ENCODE assay signal across 1 cellular context in genomic region chr5:109485030-109485429, GRCh38.
TF ChIP-seq lines count a peak whose summit lies in the region.

No MANE protein-coding gene starts in this region.

TF ChIP-seq in HepG2, 621 proteins besides CTCF, POLR2A, EP300 and RAD21 (continued from another document and continues in another):
- TF ChIP-seq, protein P1, sequence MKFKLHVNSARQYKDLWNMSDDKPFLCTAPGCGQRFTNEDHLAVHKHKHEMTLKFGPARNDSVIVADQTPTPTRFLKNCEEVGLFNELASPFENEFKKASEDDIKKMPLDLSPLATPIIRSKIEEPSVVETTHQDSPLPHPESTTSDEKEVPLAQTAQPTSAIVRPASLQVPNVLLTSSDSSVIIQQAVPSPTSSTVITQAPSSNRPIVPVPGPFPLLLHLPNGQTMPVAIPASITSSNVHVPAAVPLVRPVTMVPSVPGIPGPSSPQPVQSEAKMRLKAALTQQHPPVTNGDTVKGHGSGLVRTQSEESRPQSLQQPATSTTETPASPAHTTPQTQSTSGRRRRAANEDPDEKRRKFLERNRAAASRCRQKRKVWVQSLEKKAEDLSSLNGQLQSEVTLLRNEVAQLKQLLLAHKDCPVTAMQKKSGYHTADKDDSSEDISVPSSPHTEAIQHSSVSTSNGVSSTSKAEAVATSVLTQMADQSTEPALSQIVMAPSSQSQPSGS (CRISPR knock-in tag; IDR thresholded peaks at IDR 0.05) = peak; percentile 42; the same call in 1 of the 2 replicates
- TF ChIP-seq ARNT (IDR thresholded peaks at IDR 0.05) = no peak
- TF ChIP-seq ZNF337 (CRISPR knock-in tag; IDR thresholded peaks at IDR 0.05; ENCODE audit: borderline replicate concordance, low read depth) = no peak
- no peak for TF ChIP-seq BATF2 (CRISPR knock-in tag; IDR thresholded peaks at IDR 0.05)
- TF ChIP-seq ZNF10 (CRISPR knock-in tag; IDR thresholded peaks at IDR 0.05; ENCODE audit: borderline replicate concordance, low read depth) = no peak
- no peak for TF ChIP-seq ZNF768 (CRISPR knock-in tag; IDR thresholded peaks at IDR 0.05)
- no peak for TF ChIP-seq NFKB2 (CRISPR knock-in tag; IDR thresholded peaks at IDR 0.05; ENCODE audit: borderline replicate concordance)
- TF ChIP-seq, protein P2, sequence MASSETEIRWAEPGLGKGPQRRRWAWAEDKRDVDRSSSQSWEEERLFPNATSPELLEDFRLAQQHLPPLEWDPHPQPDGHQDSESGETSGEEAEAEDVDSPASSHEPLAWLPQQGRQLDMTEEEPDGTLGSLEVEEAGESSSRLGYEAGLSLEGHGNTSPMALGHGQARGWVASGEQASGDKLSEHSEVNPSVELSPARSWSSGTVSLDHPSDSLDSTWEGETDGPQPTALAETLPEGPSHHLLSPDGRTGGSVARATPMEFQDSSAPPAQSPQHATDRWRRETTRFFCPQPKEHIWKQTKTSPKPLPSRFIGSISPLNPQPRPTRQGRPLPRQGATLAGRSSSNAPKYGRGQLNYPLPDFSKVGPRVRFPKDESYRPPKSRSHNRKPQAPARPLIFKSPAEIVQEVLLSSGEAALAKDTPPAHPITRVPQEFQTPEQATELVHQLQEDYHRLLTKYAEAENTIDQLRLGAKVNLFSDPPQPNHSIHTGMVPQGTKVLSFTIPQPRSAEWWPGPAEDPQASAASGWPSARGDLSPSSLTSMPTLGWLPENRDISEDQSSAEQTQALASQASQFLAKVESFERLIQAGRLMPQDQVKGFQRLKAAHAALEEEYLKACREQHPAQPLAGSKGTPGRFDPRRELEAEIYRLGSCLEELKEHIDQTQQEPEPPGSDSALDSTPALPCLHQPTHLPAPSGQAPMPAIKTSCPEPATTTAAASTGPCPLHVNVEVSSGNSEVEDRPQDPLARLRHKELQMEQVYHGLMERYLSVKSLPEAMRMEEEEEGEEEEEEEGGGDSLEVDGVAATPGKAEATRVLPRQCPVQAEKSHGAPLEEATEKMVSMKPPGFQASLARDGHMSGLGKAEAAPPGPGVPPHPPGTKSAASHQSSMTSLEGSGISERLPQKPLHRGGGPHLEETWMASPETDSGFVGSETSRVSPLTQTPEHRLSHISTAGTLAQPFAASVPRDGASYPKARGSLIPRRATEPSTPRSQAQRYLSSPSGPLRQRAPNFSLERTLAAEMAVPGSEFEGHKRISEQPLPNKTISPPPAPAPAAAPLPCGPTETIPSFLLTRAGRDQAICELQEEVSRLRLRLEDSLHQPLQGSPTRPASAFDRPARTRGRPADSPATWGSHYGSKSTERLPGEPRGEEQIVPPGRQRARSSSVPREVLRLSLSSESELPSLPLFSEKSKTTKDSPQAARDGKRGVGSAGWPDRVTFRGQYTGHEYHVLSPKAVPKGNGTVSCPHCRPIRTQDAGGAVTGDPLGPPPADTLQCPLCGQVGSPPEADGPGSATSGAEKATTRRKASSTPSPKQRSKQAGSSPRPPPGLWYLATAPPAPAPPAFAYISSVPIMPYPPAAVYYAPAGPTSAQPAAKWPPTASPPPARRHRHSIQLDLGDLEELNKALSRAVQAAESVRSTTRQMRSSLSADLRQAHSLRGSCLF (CRISPR knock-in tag; IDR thresholded peaks at IDR 0.05; ENCODE audit: borderline replicate concordance) = no peak
- TF ChIP-seq ZNF570 (CRISPR knock-in tag; IDR thresholded peaks at IDR 0.05; ENCODE audit: borderline replicate concordance) = no peak
- no peak for TF ChIP-seq ZNF280B (CRISPR knock-in tag; IDR thresholded peaks at IDR 0.05; ENCODE audit: borderline replicate concordance)
- peak; percentile 56; the same call in 1 of the 2 replicates for TF ChIP-seq SKIL (CRISPR knock-in tag; IDR thresholded peaks at IDR 0.05; ENCODE audit: borderline replicate concordance)
- no peak for TF ChIP-seq GABPA (IDR thresholded peaks at IDR 0.05; ENCODE audit: low read depth, low read length)
- TF ChIP-seq GABPA (CRISPR knock-in tag; IDR thresholded peaks at IDR 0.05; ENCODE audit: low read depth) = peak; percentile 63
- peak; percentile 97 for TF ChIP-seq POGZ (CRISPR knock-in tag; IDR thresholded peaks at IDR 0.05)
- no peak for TF ChIP-seq ZNF224 (CRISPR knock-in tag; IDR thresholded peaks at IDR 0.05)
- peak; percentile 84 for TF ChIP-seq ZNF501 (CRISPR knock-in tag; IDR thresholded peaks at IDR 0.05)
- no peak for TF ChIP-seq ZFP82 (CRISPR knock-in tag; IDR thresholded peaks at IDR 0.05; ENCODE audit: borderline replicate concordance)
- TF ChIP-seq THAP9 (CRISPR knock-in tag; IDR thresholded peaks at IDR 0.05; ENCODE audit: borderline replicate concordance) = peak; percentile 40; the same call in 1 of the 2 replicates
- TF ChIP-seq SMARCC2 (IDR thresholded peaks at IDR 0.05) = no peak
- no peak for TF ChIP-seq HNRNPL (IDR thresholded peaks at IDR 0.05; ENCODE audit: low read depth, low read length)
- no peak for TF ChIP-seq AGO1 (IDR thresholded peaks at IDR 0.05; ENCODE audit: low read depth, low read length, poor library complexity, severe bottlenecking)
- no peak for TF ChIP-seq AGO2 (optimal IDR thresholded peaks at IDR 0.05; ENCODE audit: low read depth, low read length)
- peak; percentile 76; the same call in 1 of the 2 replicates for TF ChIP-seq ZFP36L1 (CRISPR knock-in tag; IDR thresholded peaks at IDR 0.05)
- no peak for TF ChIP-seq TRAFD1 (CRISPR knock-in tag; IDR thresholded peaks at IDR 0.05; ENCODE audit: borderline replicate concordance)
- TF ChIP-seq KDM3A (CRISPR knock-in tag; IDR thresholded peaks at IDR 0.05; ENCODE audit: low read depth) = peak; percentile 89; the same call in 1 of the 2 replicates
- TF ChIP-seq, protein P3, sequence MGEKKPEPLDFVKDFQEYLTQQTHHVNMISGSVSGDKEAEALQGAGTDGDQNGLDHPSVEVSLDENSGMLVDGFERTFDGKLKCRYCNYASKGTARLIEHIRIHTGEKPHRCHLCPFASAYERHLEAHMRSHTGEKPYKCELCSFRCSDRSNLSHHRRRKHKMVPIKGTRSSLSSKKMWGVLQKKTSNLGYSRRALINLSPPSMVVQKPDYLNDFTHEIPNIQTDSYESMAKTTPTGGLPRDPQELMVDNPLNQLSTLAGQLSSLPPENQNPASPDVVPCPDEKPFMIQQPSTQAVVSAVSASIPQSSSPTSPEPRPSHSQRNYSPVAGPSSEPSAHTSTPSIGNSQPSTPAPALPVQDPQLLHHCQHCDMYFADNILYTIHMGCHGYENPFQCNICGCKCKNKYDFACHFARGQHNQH (CRISPR knock-in tag; IDR thresholded peaks at IDR 0.05) = peak; percentile 92
- TF ChIP-seq PRDM15 (CRISPR knock-in tag; IDR thresholded peaks at IDR 0.05) = no peak
- TF ChIP-seq TAF1 (CRISPR knock-in tag; IDR thresholded peaks at IDR 0.05) = no peak
- no peak for TF ChIP-seq ZNF343 (CRISPR knock-in tag; IDR thresholded peaks at IDR 0.05)
- TF ChIP-seq HOXA5 (CRISPR knock-in tag; IDR thresholded peaks at IDR 0.05) = peak; percentile 74; the same call in 1 of the 2 replicates
- TF ChIP-seq ASH2L (IDR thresholded peaks at IDR 0.05; ENCODE audit: insufficient read length, low read depth, low read length) = peak; percentile 63
- TF ChIP-seq, protein P4, sequence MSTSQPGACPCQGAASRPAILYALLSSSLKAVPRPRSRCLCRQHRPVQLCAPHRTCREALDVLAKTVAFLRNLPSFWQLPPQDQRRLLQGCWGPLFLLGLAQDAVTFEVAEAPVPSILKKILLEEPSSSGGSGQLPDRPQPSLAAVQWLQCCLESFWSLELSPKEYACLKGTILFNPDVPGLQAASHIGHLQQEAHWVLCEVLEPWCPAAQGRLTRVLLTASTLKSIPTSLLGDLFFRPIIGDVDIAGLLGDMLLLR (CRISPR knock-in tag; IDR thresholded peaks at IDR 0.05) = no peak
- TF ChIP-seq ZSCAN21 (CRISPR knock-in tag; IDR thresholded peaks at IDR 0.05; ENCODE audit: borderline replicate concordance) = peak; percentile 72; the same call in 1 of the 2 replicates
